In the genomic region with DNA sequence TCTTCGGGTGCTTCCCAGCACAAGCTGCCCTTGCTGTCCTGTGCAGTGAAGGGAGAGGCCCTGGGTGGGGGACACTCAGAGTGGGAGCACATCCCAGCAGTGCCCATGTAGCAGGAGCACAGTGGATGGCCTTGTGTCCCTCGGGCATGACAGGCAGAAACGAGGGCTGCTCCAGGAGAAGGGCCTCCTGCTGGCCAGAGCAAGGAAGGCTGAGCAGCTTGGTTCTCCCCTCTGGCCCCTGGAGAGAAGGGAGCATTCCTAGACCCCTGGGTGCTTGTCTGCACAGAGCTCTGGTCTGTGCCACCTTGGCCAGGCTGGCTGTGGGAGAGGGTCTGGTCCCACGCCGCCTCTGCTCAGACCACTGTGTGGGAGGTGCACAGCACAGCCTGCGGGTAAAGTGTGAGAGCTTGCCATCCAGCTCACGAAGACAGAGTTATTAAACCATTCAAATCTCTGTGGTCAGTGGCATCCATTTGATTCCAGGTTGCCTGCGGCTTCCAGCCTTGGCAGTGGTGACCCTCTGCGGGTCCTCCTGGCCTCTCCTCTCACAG, we compare ENCODE assay signal across 18 cellular contexts. TPM values are rescaled to one million over a fixed set of nuclear protein-coding genes. Genes with fewer than 3 reads are reported as not detected.
DNase-seq lines count a peak whose midpoint lies in the region; ATAC-seq, FAIRE-seq and TF ChIP-seq lines count a peak whose summit lies in the region.
"Had no signal": no experiment of that assay in that cellular context is flagged by ENCODE, and none has a peak within 500 bp of the region (broad histone marks: within the 10 kb centered on the region; RNA-seq: fewer than 3 reads in every experiment).

No MANE protein-coding gene starts in this region.

- H3K27ac Mint-ChIP-seq in T-helper 1 cell treated with Interleukin-12 subunit alpha and Interleukin-12 subunit beta and Interleukin-4 antibody, amounts not matched to agents 30 μg/mL and 1 μg/mL, for 36 hours, result peak overlapping the region; percentile 52
- H3K27ac Mint-ChIP-seq in stimulated activated naive B cell treated with anti-CD40 and anti-IgM and Interleukin-4, amounts not matched to agents 10 μg/mL and 1 μg/mL and 100 μg/mL, for 72 hours, result peak overlapping the region; percentile 72
- H3K27ac Mint-ChIP-seq: IgD-negative memory B cell had no signal

- ATAC-seq in stimulated activated naive B cell treated with anti-CD40 and anti-IgM and Interleukin-4, amounts not matched to agents 10 μg/mL and 1 μg/mL and 100 μg/mL, for 72 hours (replicated peaks), result peak in 1 of 2 donors; percentile 42
- no peak for ATAC-seq in HG02588 (IDR thresholded peaks at IDR 0.05; ENCODE audit: unreplicated experiment)

- H3K4me1 ChIP-seq in H1 (replicated peaks in 1 of 4; ENCODE audit: control insufficient read depth in 3 of 4, insufficient read depth in 4 of 4, low read length in 3 of 4), result no peaks in the 10 kb centered on the region

- no peak overlapping the region for H3K4me2 ChIP-seq in H1 (ENCODE audit: insufficient read depth in 1 of 2, low read depth in 2 of 2, low read length in 2 of 2)
- H3K4me2 ChIP-seq: smooth muscle cell had no signal

- H3K56ac ChIP-seq in H1 (replicated peaks; ENCODE audit: insufficient read length, low read depth, low read length), result no peak overlapping the region

- no peak for TF ChIP-seq POLR2A in H1 (IDR thresholded peaks at IDR 0.05; ENCODE audit: control extremely low read depth in 1 of 2, low read depth in 2 of 2, low read length in 2 of 2)

- TF ChIP-seq EP300 in H1 (IDR thresholded peaks at IDR 0.05; ENCODE audit: borderline replicate concordance in 1 of 2, low read depth in 2 of 2, low read length in 2 of 2), result no peak

- H3K36me3 Mint-ChIP-seq in T-helper 1 cell treated with Interleukin-12 subunit alpha and Interleukin-12 subunit beta and Interleukin-4 antibody, amounts not matched to agents 30 μg/mL and 1 μg/mL, for 36 hours (ENCODE audit: low read depth), result peaks cover 33% of the 10 kb centered on the region
- H3K36me3 Mint-ChIP-seq in stimulated activated naive B cell treated with anti-CD40 and anti-IgM and Interleukin-4, amounts not matched to agents 10 μg/mL and 1 μg/mL and 100 μg/mL, for 72 hours, result peaks cover 38 to 63% of the 10 kb centered on the region in 2 donors

- H3K4ac ChIP-seq in H1 (replicated peaks; ENCODE audit: insufficient read length, low read depth, low read length), result no peak overlapping the region

- no peak overlapping the region for H2BK20ac ChIP-seq in H1 (ENCODE audit: low read length)

- H3K9ac ChIP-seq in H1 (replicated peaks in 1 of 4; ENCODE audit: extremely low read depth in 1 of 4, low read depth in 3 of 4, low read length in 3 of 4), result no peak overlapping the region

- peak in 1 of 3 experiments; percentile 7; a peak in 1 of 4 replicates for TF ChIP-seq CTCF in H1 (IDR thresholded peaks at IDR 0.05; ENCODE audit: control extremely low read depth in 1 of 3, insufficient read depth in 1 of 3, low read depth in 1 of 3, low read length in 3 of 3)

- no peak overlapping the region for H2AFZ ChIP-seq in H1 (ENCODE audit: low read length)

- peaks cover 8 to 28% (median 21%) of the 10 kb centered on the region in 4 experiments; a peak in 7 of 8 replicates for H3K36me3 ChIP-seq in H1 (ENCODE audit: control insufficient read depth in 2 of 4, insufficient read depth in 4 of 4, low read length in 3 of 4)

- peak overlapping the region; percentile 48; the same call in 1 of the 2 replicates for H4K8ac ChIP-seq in H1 (ENCODE audit: extremely low read depth, insufficient read depth, low read length)

- no peaks in the 10 kb centered on the region for H3K27me3 ChIP-seq in H1 (replicated peaks in 1 of 4; ENCODE audit: control insufficient read depth in 3 of 4, extremely low read depth in 1 of 4, insufficient read depth in 3 of 4, low read length in 3 of 4)

- H3K4me1 Mint-ChIP-seq in T-helper 1 cell treated with Interleukin-12 subunit alpha and Interleukin-12 subunit beta and Interleukin-4 antibody, amounts not matched to agents 30 μg/mL and 1 μg/mL, for 36 hours (ENCODE audit: low read depth), result peaks cover 6% of the 10 kb centered on the region
- H3K4me1 Mint-ChIP-seq in stimulated activated naive B cell treated with anti-CD40 and anti-IgM and Interleukin-4, amounts not matched to agents 10 μg/mL and 1 μg/mL and 100 μg/mL, for 72 hours, result peaks cover 8 to 15% of the 10 kb centered on the region in 2 donors

- no peak overlapping the region for H2BK120ac ChIP-seq in H1 (replicated peaks; ENCODE audit: low read depth, low read length)

- H3K18ac ChIP-seq in H1 (ENCODE audit: extremely low read depth, low read length), result no peak overlapping the region

- no peak overlapping the region for H2BK5ac ChIP-seq in H1 (ENCODE audit: low read depth, low read length)

- H2BK12ac ChIP-seq in H1 (ENCODE audit: low read depth, low read length), result no peak overlapping the region

- no peak for DNase-seq in T-helper 1 cell
- no peak for DNase-seq in H1 (ENCODE audit: low read depth in 1 of 2, low spot score in 2 of 2)
- DNase-seq in stimulated activated naive B cell treated with anti-CD40 and anti-IgM and Interleukin-4, amounts not matched to agents 10 μg/mL and 1 μg/mL and 100 μg/mL, for 72 hours, result no peak
- DNase-seq in hypothalamus (lab: John Stamatoyannopoulos, UW), result no peak
- DNase-seq: activated CD8-positive, alpha-beta memory T cell treated with anti-CD3 and anti-CD28 coated beads for 24 hours; activated naive CD4-positive, alpha-beta T cell treated with anti-CD3 and anti-CD28 coated beads, Interleukin-2, amount 50 U/mL, for 16 hours; mammary epithelial cell; NCI-H1417 treated with DMSO at 0.1 percent for 48 hours; NCI-H510A treated with DMSO at 0.1 percent for 48 hours; nucleus accumbens had no signal

- H3K27ac ChIP-seq in H1 (ENCODE audit: low read depth, low read length), result no peak overlapping the region
- H3K27ac ChIP-seq: 22Rv1, thoracic aorta had no signal

- no peaks in the 10 kb centered on the region for H3K23me2 ChIP-seq in H1 (ENCODE audit: low read depth, low read length)

- H4K20me1 ChIP-seq in H1 (replicated peaks in 1 of 2; ENCODE audit: control insufficient read depth in 1 of 2, insufficient read depth in 2 of 2, low read length in 2 of 2), result peaks cover 0 to 12% of the 10 kb centered on the region in 2 experiments

- H4K91ac ChIP-seq in H1 (replicated peaks; ENCODE audit: insufficient read length, low read length), result no peak overlapping the region

- H3K23ac ChIP-seq in H1 (ENCODE audit: insufficient read length), result no peak overlapping the region

- FAIRE-seq in H1 (lab: Jason Lieb, UNC), result no peak
- FAIRE-seq: TTC549 had no signal

- CTCF ChIA-PET in H1 (lab: Charles Lee; ENCODE audit: partially characterized antibody), result interaction anchor here (0.6 to 4.3 kb wide), 9 partner anchors 10 to 103 kb away, joined by 3 to 16 read pairs (median 4); a partner anchor contains a TSS

- H3K79me2 ChIP-seq in H1 (ENCODE audit: control insufficient read depth in 1 of 2, insufficient read depth in 2 of 2, low read length in 2 of 2), result no peaks in the 10 kb centered on the region

- no peak overlapping the region for H2BK15ac ChIP-seq in H1 (ENCODE audit: low read length)

- POLR2A ChIA-PET in H1 (lab: Charles Lee; ENCODE audit: partially characterized antibody), result interaction anchor here (0.8 to 1.8 kb wide), 5 partner anchors 12 to 69 kb away, joined by 3 to 5 read pairs (median 3); no protein-coding TSS in a partner anchor

- no peak overlapping the region for H3K4me3 ChIP-seq in H1 (ENCODE audit: extremely low read depth in 1 of 4, insufficient read depth in 2 of 4, low read depth in 3 of 4, low read length in 4 of 4)
- H3K4me3 ChIP-seq: smooth muscle cell, thoracic aorta had no signal

- no peaks in the 10 kb centered on the region for H3K9me3 ChIP-seq in H1 (ENCODE audit: insufficient read depth in 2 of 2, low read depth in 1 of 2, low read length in 1 of 2)
- H3K9me3 ChIP-seq: thoracic aorta had no signal

- no peaks in the 10 kb centered on the region for H3K9me3 Mint-ChIP-seq in T-helper 1 cell treated with Interleukin-12 subunit alpha and Interleukin-12 subunit beta and Interleukin-4 antibody, amounts not matched to agents 30 μg/mL and 1 μg/mL, for 36 hours
- no peaks in the 10 kb centered on the region for H3K9me3 Mint-ChIP-seq in stimulated activated naive B cell treated with anti-CD40 and anti-IgM and Interleukin-4, amounts not matched to agents 10 μg/mL and 1 μg/mL and 100 μg/mL, for 72 hours
- H3K9me3 Mint-ChIP-seq: central memory CD8-positive, alpha-beta T cell; IgD-negative memory B cell had no signal

- no peak for TF ChIP-seq RAD21 in H1 (IDR thresholded peaks at IDR 0.05 in 1 of 2, conservative IDR thresholded peaks at IDR 0.05 in 1 of 2; ENCODE audit: low read depth in 2 of 2, low read length in 2 of 2)

- H3K79me1 ChIP-seq in H1 (ENCODE audit: low read depth, low read length), result peaks cover 5% of the 10 kb centered on the region; the same call in 1 of the 2 replicates

- no peak overlapping the region for H3K4me3 Mint-ChIP-seq in T-helper 1 cell treated with Interleukin-12 subunit alpha and Interleukin-12 subunit beta and Interleukin-4 antibody, amounts not matched to agents 30 μg/mL and 1 μg/mL, for 36 hours
- no peak overlapping the region for H3K4me3 Mint-ChIP-seq in stimulated activated naive B cell treated with anti-CD40 and anti-IgM and Interleukin-4, amounts not matched to agents 10 μg/mL and 1 μg/mL and 100 μg/mL, for 72 hours
- H3K4me3 Mint-ChIP-seq: central memory CD8-positive, alpha-beta T cell; IgD-negative memory B cell had no signal

- no peak overlapping the region for H3K14ac ChIP-seq in H1 (ENCODE audit: insufficient read length)

- 90% methylated on average over 9 of the region's 9 CpGs; no CpG with 5 or more reads in 1 of the 2 experiments for WGBS in H1 (ENCODE audit: extremely low coverage in 1 of 2, insufficient coverage in 1 of 2, insufficient read length in 1 of 2, insufficient replicate concordance in 2 of 2, low coverage in 1 of 2, low lambda C conversion rate in 2 of 2, missing lambda C conversion rate in 1 of 2), 2 experiments

- H3K27me3 Mint-ChIP-seq in T-helper 1 cell treated with Interleukin-12 subunit alpha and Interleukin-12 subunit beta and Interleukin-4 antibody, amounts not matched to agents 30 μg/mL and 1 μg/mL, for 36 hours (ENCODE audit: low read depth), result no peaks in the 10 kb centered on the region
- no peaks in the 10 kb centered on the region for H3K27me3 Mint-ChIP-seq in stimulated activated naive B cell treated with anti-CD40 and anti-IgM and Interleukin-4, amounts not matched to agents 10 μg/mL and 1 μg/mL and 100 μg/mL, for 72 hours
- H3K27me3 Mint-ChIP-seq: central memory CD8-positive, alpha-beta T cell; IgD-negative memory B cell had no signal

- no peak overlapping the region for H4K5ac ChIP-seq in H1 (ENCODE audit: insufficient read length, low read depth, low read length)

- no peak overlapping the region for H2AK5ac ChIP-seq in H1 (ENCODE audit: low read depth, low read length)

RNA-seq across cellular contexts. Expression of a gene that starts 18.3 kb away (rescaled TPM):
- total RNA-seq in H1 (2021; fragmentation: NEBNext Ultra II Directional; extraction: Animal tissue kit (Norgen Biotek cat#: 25700)), result 49.0 and 49.5 TPM in 2 replicates
- polyA plus RNA-seq in H1 (2011; rRNA removed), result 71.0 and 93.6 TPM in 2 replicates
- polyA plus RNA-seq in H1 (2011; cell fraction: cytosol; rRNA removed), result 63.6 TPM
- 128 TPM for polyA plus RNA-seq in H1 (2011; cell fraction: nucleus; rRNA removed)
- 21.9 to 43.5 TPM (median 42.5 TPM) in 4 replicates for polyA plus RNA-seq in H1 (2012, experiment 1 of 2)
- 42.7 TPM for polyA plus RNA-seq in H1 (2012, experiment 2 of 2)
- 31.4 TPM for polyA plus RNA-seq in H1 (2013, experiment 1 of 2)
- 30.2 TPM for polyA plus RNA-seq in H1 (2013, experiment 2 of 2)
- polyA minus RNA-seq in H1 (2011; rRNA and poly(A)+ RNA removed), result 30.9 and 37.2 TPM in 2 replicates
- 67.3 TPM for polyA minus RNA-seq in H1 (2011; cell fraction: cytosol; rRNA and poly(A)+ RNA removed)
- 46.9 TPM for polyA minus RNA-seq in H1 (2011; cell fraction: nucleus; rRNA and poly(A)+ RNA removed)

RNA-seq across cellular contexts. Expression of a gene that starts 18.8 kb away (rescaled TPM):
- total RNA-seq in H1 (2021; fragmentation: NEBNext Ultra II Directional; extraction: Animal tissue kit (Norgen Biotek cat#: 25700)), result 0.80 TPM in 1 of 2 replicates, not detected in the other
- polyA plus RNA-seq in H1 (2011; rRNA removed), result 0.62 and 1.8 TPM in 2 replicates
- polyA plus RNA-seq in H1 (2011; cell fraction: cytosol; rRNA removed), result 1.4 TPM
- polyA plus RNA-seq in H1 (2011; cell fraction: nucleus; rRNA removed), result 8.4 TPM
- polyA plus RNA-seq in H1 (2012, experiment 1 of 2), result 0.88 to 1.5 TPM in 2 of 4 replicates, not detected in the others
- polyA plus RNA-seq in H1 (2012, experiment 2 of 2), result not detected
- polyA plus RNA-seq in H1 (2013, experiment 1 of 2), result 1.6 TPM
- polyA plus RNA-seq in H1 (2013, experiment 2 of 2), result 0.75 TPM
- polyA minus RNA-seq in H1 (2011; rRNA and poly(A)+ RNA removed), result not detected in 2 replicates
- polyA minus RNA-seq in H1 (2011; cell fraction: cytosol; rRNA and poly(A)+ RNA removed), result not detected
- not detected for polyA minus RNA-seq in H1 (2011; cell fraction: nucleus; rRNA and poly(A)+ RNA removed)
- total RNA-seq: smooth muscle cell, thoracic aorta had no signal
- polyA plus RNA-seq: IgD-negative memory B cell had no signal

RNA-seq across cellular contexts. Expression of a gene that starts 25.8 kb away (rescaled TPM):
- total RNA-seq in H1 (2021; fragmentation: NEBNext Ultra II Directional; extraction: Animal tissue kit (Norgen Biotek cat#: 25700)), result 1.5 and 1.7 TPM in 2 replicates
- polyA plus RNA-seq in H1 (2011; rRNA removed), result 1.1 and 2.1 TPM in 2 replicates
- 1.2 TPM for polyA plus RNA-seq in H1 (2011; cell fraction: cytosol; rRNA removed)
- polyA plus RNA-seq in H1 (2011; cell fraction: nucleus; rRNA removed), result 20.2 TPM
- 0.91 to 2.5 TPM (median 1.7 TPM) in 4 replicates for polyA plus RNA-seq in H1 (2012, experiment 1 of 2)
- polyA plus RNA-seq in H1 (2012, experiment 2 of 2), result 0.35 TPM
- 0.43 TPM for polyA plus RNA-seq in H1 (2013, experiment 1 of 2)
- polyA plus RNA-seq in H1 (2013, experiment 2 of 2), result 0.39 TPM
- 0.12 and 1.3 TPM in 2 replicates for polyA minus RNA-seq in H1 (2011; rRNA and poly(A)+ RNA removed)
- polyA minus RNA-seq in H1 (2011; cell fraction: cytosol; rRNA and poly(A)+ RNA removed), result not detected
- polyA minus RNA-seq in H1 (2011; cell fraction: nucleus; rRNA and poly(A)+ RNA removed), result 0.40 TPM
- total RNA-seq: smooth muscle cell had no signal
- polyA plus RNA-seq: IgD-negative memory B cell, smooth muscle cell had no signal

RNA-seq across cellular contexts. Expression of a gene that starts 39.9 kb away (rescaled TPM):
- total RNA-seq in H1 (2021; fragmentation: NEBNext Ultra II Directional; extraction: Animal tissue kit (Norgen Biotek cat#: 25700)), result 50.2 and 50.5 TPM in 2 replicates
- polyA plus RNA-seq in H1 (2011; rRNA removed), result 26.9 and 39.3 TPM in 2 replicates
- polyA plus RNA-seq in H1 (2011; cell fraction: cytosol; rRNA removed), result 38.9 TPM
- polyA plus RNA-seq in H1 (2011; cell fraction: nucleus; rRNA removed), result 71.5 TPM
- polyA plus RNA-seq in H1 (2012, experiment 1 of 2), result 27.1 to 40.9 TPM (median 38.8 TPM) in 4 replicates
- polyA plus RNA-seq in H1 (2012, experiment 2 of 2), result 25.8 TPM
- 17.7 TPM for polyA plus RNA-seq in H1 (2013, experiment 1 of 2)
- 16.7 TPM for polyA plus RNA-seq in H1 (2013, experiment 2 of 2)
- 29.8 and 31.1 TPM in 2 replicates for polyA minus RNA-seq in H1 (2011; rRNA and poly(A)+ RNA removed)
- 30.1 TPM for polyA minus RNA-seq in H1 (2011; cell fraction: cytosol; rRNA and poly(A)+ RNA removed)
- 34.1 TPM for polyA minus RNA-seq in H1 (2011; cell fraction: nucleus; rRNA and poly(A)+ RNA removed)

RNA-seq across cellular contexts. Expression of a gene that starts 51.1 kb away (rescaled TPM):
- 2.2 and 2.3 TPM in 2 replicates for total RNA-seq in H1 (2021; fragmentation: NEBNext Ultra II Directional; extraction: Animal tissue kit (Norgen Biotek cat#: 25700))
- 1.7 and 2.5 TPM in 2 replicates for polyA plus RNA-seq in H1 (2011; rRNA removed)
- 1.1 TPM for polyA plus RNA-seq in H1 (2011; cell fraction: cytosol; rRNA removed)
- 6.2 TPM for polyA plus RNA-seq in H1 (2011; cell fraction: nucleus; rRNA removed)
- 0.66 to 1.3 TPM (median 0.98 TPM) in 4 replicates for polyA plus RNA-seq in H1 (2012, experiment 1 of 2)
- 1.4 TPM for polyA plus RNA-seq in H1 (2012, experiment 2 of 2)
- polyA plus RNA-seq in H1 (2013, experiment 1 of 2), result 1.4 TPM
- polyA plus RNA-seq in H1 (2013, experiment 2 of 2), result 2.0 TPM
- 0.54 TPM in 1 of 2 replicates, not detected in the other for polyA minus RNA-seq in H1 (2011; rRNA and poly(A)+ RNA removed)
- polyA minus RNA-seq in H1 (2011; cell fraction: cytosol; rRNA and poly(A)+ RNA removed), result not detected
- polyA minus RNA-seq in H1 (2011; cell fraction: nucleus; rRNA and poly(A)+ RNA removed), result 1.9 TPM
- polyA plus RNA-seq: IgD-negative memory B cell, mammary epithelial cell had no signal
